Comparison of ENCODE assay signal across 8 cellular contexts in the genomic region with DNA sequence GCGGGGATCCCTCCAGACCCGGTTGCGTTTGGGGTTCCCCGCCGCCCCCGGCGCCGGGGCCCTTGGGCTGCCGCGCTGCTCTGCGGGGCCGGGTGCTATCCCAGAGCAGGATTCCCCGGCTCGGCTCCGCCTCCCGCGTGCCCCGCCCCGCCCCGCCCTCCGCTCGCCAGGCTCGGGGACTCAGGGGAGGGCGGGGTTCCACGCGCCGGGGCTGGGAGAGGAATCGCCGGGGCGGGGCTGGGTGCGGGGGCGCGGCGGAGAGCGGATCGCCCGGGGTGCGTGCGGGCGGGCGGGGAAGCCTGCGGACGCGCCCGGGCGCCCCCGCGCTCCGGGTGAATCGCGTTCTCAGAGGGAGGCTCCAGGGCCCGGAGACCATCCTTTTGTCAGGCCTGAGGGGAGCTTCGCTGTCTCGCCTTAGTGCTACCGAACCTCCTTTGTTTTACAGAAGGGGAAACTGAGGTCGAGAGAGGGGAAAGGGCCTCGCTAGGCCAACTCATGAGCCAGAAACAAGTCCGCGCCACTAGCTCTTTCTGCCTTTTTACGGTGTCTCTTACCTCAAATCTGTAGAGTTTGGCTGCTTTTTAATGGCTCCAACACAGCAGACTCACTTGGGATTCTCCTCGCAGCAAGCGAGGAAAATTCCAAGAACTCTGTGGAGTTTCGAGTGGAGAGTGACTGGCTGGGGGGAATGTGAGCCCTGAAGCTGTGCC. TPM values are rescaled to one million over a fixed set of nuclear protein-coding genes. Genes with fewer than 3 reads are reported as not detected.
A peak's percentile ranks its signal among the peaks of the same experiment; 100 is the strongest.
DNase-seq lines count a peak whose midpoint lies in the region; ATAC-seq and TF ChIP-seq lines count a peak whose summit lies in the region.

Gene TMEM158, minus strand, starts transcription at position 82 of the 710 bp plus-strand sequence. CDS start 260 bp downstream, outside the sequence.

- no peaks in the 10 kb centered on the region for H3K36me3 ChIP-seq in iPS DF 6.9 (ENCODE audit: control insufficient read depth, insufficient read depth, low read length)

- H3K27ac Mint-ChIP-seq in CD14-positive monocyte: peak within 1 kb of the TSS in 2 of 7 donors; percentile 18 to 58

- H3K9me3 Mint-ChIP-seq in CD14-positive monocyte: peaks cover 0 to 6% (median 5%) of the 10 kb centered on the region in 7 donors

- H3K4me1 Mint-ChIP-seq in CD14-positive monocyte: peaks cover 8% of the 10 kb centered on the region

- H3K4me3 ChIP-seq in astrocyte of the spinal cord (ENCODE audit: low read depth, low read length) (peak within 1 kb of the TSS; percentile 61), iPS DF 6.9 (ENCODE audit: low read length) (peak within 1 kb of the TSS; percentile 68; the same call in 1 of the 2 replicates)

- ATAC-seq in GM19468 (IDR thresholded peaks at IDR 0.05; ENCODE audit: extremely low read depth, unreplicated experiment) (peak; percentile 46), sciatic nerve (peak; percentile 94)

- intact Hi-C loops in CD14-positive monocyte (cut with micrococcal nuclease): loop anchor here in 1 of 2 donors (5.0 to 10.0 kb wide), 2 partner anchors 276 to 438 kb away; no protein-coding TSS in a partner anchor
- intact Hi-C loops in sciatic nerve (cut with DNase I): loop anchor here (10.0 kb wide), 1 partner anchor 268 kb away; no protein-coding TSS in a partner anchor

- no peak within 1 kb of the TSS for H3K27ac ChIP-seq in iPS DF 6.9 (ENCODE audit: low read length)

- no peaks in the 10 kb centered on the region for H3K27me3 ChIP-seq in iPS DF 6.9 (ENCODE audit: control insufficient read depth, insufficient read depth, low read length)

- no peak for TF ChIP-seq CTCF in CD14-positive monocyte (IDR thresholded peaks at IDR 0.05)
- TF ChIP-seq CTCF in astrocyte of the spinal cord (IDR thresholded peaks at IDR 0.05; ENCODE audit: low read depth, low read length): no peak

- peaks cover 2% of the 10 kb centered on the region; the same call in 1 of the 2 replicates for H3K4me1 ChIP-seq in iPS DF 6.9 (ENCODE audit: control insufficient read depth, insufficient read depth, low read length)

- peaks cover 5 to 6% of the 10 kb centered on the region in 2 donors for H3K36me3 Mint-ChIP-seq in CD14-positive monocyte

- DNase-seq in CD14-positive monocyte (ENCODE audit: low spot score): peak; percentile 66
- DNase-seq in HuH-7 (ENCODE audit: low spot score): peak; percentile 98
- peak; percentile 76 for DNase-seq in T1000 (lab: John Stamatoyannopoulos, UW)
- peak; percentile 70 for DNase-seq in astrocyte of the spinal cord (ENCODE audit: low read depth, low spot score)
- no peak for DNase-seq in iPS DF 6.9 (ENCODE audit: low read depth, low spot score)
- DNase-seq in sciatic nerve (ENCODE audit: low spot score): peak; percentile 90
- DNase-seq in NCI-H1436 (lab: John Stamatoyannopoulos, UW): no peak

- in situ Hi-C loops in astrocyte of the spinal cord (cut with HindIII; ENCODE audit: low sequenced_read_pairs): no loop called here

- H3K27me3 Mint-ChIP-seq in CD14-positive monocyte (ENCODE audit: low read depth in 3 of 3): peaks cover 57 to 62% (median 60%) of the 10 kb centered on the region in 3 donors

- H3K4me3 Mint-ChIP-seq in CD14-positive monocyte: peak within 1 kb of the TSS; percentile 81 to 92

- H3K9me3 ChIP-seq in iPS DF 6.9 (ENCODE audit: control insufficient read depth, insufficient read depth, low read length): no peaks in the 10 kb centered on the region

- WGBS in iPS DF 6.9 (ENCODE audit: insufficient coverage, insufficient read length): no CpG with 5 or more reads among the region's 63 CpGs

RNA-seq across cellular contexts. Expression of gene TMEM158, which starts in this region (rescaled TPM):
- under 1 TPM in 1 of 2 donors, not detected in 1; 0.19 TPM for polyA plus RNA-seq in CD14-positive monocyte
- 6.5 TPM for total RNA-seq in sciatic nerve

Comparison
In these comparisons a context has a peak if more than half of its experiments do, and no peak if none do; other contexts are left out.
1. Peak in DNase-seq in CD14-positive monocyte; RNA of the gene not detected or under 1 TPM.
2. DNase-seq: peak in HuH-7 (single experiment), T1000 (single experiment), astrocyte of the spinal cord (single experiment) and sciatic nerve (single experiment); none in iPS DF 6.9 (single experiment) and NCI-H1436 (single experiment).